ENCODE assay signal across 8 cellular contexts in the genomic region with DNA sequence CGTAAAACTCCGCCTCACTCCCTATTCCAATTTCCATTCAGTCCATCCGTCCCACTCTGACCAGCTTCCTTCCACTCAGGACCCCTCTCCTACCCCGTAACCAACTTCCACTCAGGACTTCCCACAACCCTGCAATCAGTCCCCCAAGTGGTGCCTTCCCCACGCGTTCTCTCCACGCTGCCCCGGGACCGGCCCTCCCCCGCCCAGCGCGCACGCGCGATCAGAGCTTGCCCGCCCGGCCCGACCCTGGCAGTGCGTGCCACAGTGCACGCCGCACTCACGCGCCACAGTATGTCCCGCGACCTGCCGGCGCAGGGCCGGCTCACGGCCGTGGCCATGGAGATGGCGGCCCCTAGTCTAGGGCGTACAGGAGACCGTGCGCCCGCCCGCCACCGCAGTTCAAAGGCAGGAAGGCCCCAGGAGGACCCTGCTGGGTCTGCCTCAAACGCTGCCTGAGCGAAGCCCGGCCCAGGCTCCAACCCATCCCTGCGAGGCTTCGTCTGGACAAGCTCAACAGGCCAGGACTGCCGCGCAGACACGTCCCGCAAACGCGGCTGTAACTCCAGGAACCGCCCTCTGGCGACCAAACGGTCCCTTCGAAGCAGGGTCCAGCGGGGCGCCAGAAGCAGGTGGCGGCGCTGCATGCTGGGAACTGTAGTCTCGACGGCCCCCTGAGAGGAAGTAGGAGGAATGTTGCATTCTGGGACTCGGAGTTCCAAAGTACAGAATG. TPM values are rescaled to one million over a fixed set of nuclear protein-coding genes. Genes with fewer than 3 reads are reported as not detected.
DNase-seq lines count a peak whose midpoint lies in the region; ATAC-seq and TF ChIP-seq lines count a peak whose summit lies in the region.

A gene with protein sequence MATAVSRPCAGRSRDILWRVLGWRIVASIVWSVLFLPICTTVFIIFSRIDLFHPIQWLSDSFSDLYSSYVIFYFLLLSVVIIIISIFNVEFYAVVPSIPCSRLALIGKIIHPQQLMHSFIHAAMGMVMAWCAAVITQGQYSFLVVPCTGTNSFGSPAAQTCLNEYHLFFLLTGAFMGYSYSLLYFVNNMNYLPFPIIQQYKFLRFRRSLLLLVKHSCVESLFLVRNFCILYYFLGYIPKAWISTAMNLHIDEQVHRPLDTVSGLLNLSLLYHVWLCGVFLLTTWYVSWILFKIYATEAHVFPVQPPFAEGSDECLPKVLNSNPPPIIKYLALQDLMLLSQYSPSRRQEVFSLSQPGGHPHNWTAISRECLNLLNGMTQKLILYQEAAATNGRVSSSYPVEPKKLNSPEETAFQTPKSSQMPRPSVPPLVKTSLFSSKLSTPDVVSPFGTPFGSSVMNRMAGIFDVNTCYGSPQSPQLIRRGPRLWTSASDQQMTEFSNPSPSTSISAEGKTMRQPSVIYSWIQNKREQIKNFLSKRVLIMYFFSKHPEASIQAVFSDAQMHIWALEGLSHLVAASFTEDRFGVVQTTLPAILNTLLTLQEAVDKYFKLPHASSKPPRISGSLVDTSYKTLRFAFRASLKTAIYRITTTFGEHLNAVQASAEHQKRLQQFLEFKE (minus strand): TSS at position 373 of the 730 bp plus-strand sequence. CDS start 35 bp downstream, at position 338.

- peaks cover 19% of the 10 kb centered on the region for H3K4me1 Mint-ChIP-seq in activated T-helper 17 cell treated with anti-CD3 and anti-CD28 coated beads, Interleukin-2, amount 50 U/mL, for 72 hours
- peaks cover 10 to 41% (median 30%) of the 10 kb centered on the region in 7 donors for H3K4me1 Mint-ChIP-seq in naive thymus-derived CD4-positive, alpha-beta T cell
- H3K4me1 Mint-ChIP-seq in stimulated activated naive B cell treated with anti-CD40 and anti-IgM and Interleukin-4, amounts not matched to agents 10 μg/mL and 1 μg/mL and 100 μg/mL, for 72 hours = peaks cover 14 to 30% of the 10 kb centered on the region in 2 donors

- POLR2A ChIA-PET in RWPE1 (lab: Yijun Ruan, JAX; ENCODE audit: low non-redundant PET) = interaction anchor here (1.2 kb wide), 1 partner anchor 107 kb away, joined by 4 read pairs; a partner anchor contains a TSS
- POLR2A ChIA-PET in naive thymus-derived CD4-positive, alpha-beta T cell (lab: Charles Lee) = interaction anchor here (1.1 to 1.3 kb wide), 3 partner anchors 213 to 217 kb away, joined by 3 to 4 read pairs (median 4); a partner anchor contains a TSS

- H3K27me3 ChIP-seq in naive thymus-derived CD4-positive, alpha-beta T cell (ENCODE audit: control insufficient read depth in 2 of 2, insufficient read depth in 2 of 2, low read length in 2 of 2) = no peaks in the 10 kb centered on the region

- no peaks in the 10 kb centered on the region for H3K9me3 ChIP-seq in naive thymus-derived CD4-positive, alpha-beta T cell (ENCODE audit: control insufficient read depth in 2 of 3, low read length in 3 of 3)

- CTCF ChIA-PET in RWPE1 (lab: Yijun Ruan, JAX) = no interaction called here
- CTCF ChIA-PET in naive thymus-derived CD4-positive, alpha-beta T cell (lab: Charles Lee) = interaction anchor here (0.7 to 1.6 kb wide), 2 partner anchors 121 to 1328 kb away, joined by 3 to 4 read pairs; no protein-coding TSS in a partner anchor

- intact Hi-C loops in naive thymus-derived CD4-positive, alpha-beta T cell (cut with micrococcal nuclease) = loop anchor here (1.0 to 10.0 kb wide), 22 partner anchors 51 to 1959 kb away; a partner anchor contains a TSS

- H3K9me3 Mint-ChIP-seq in activated T-helper 17 cell treated with anti-CD3 and anti-CD28 coated beads, Interleukin-2, amount 50 U/mL, for 72 hours = no peaks in the 10 kb centered on the region
- peaks cover 0 to 15% (median 4%) of the 10 kb centered on the region in 11 donors for H3K9me3 Mint-ChIP-seq in naive thymus-derived CD4-positive, alpha-beta T cell
- H3K9me3 Mint-ChIP-seq in stimulated activated naive B cell treated with anti-CD40 and anti-IgM and Interleukin-4, amounts not matched to agents 10 μg/mL and 1 μg/mL and 100 μg/mL, for 72 hours = no peaks in the 10 kb centered on the region

- no peaks in the 10 kb centered on the region for H3K4me1 ChIP-seq in naive thymus-derived CD4-positive, alpha-beta T cell (ENCODE audit: control insufficient read depth in 2 of 2, insufficient read depth in 2 of 2, low read length in 2 of 2)

- DNase-seq in Daoy (ENCODE audit: low read depth) (peak; percentile 97), GOT3 (lab: John Stamatoyannopoulos, UW) (peak; percentile 93), LNCaP clone FGC (ENCODE audit: low read depth) (peak; percentile 93), RWPE1 (ENCODE audit: low spot score) (peak; percentile 93), fibroblast of gingiva (ENCODE audit: low read depth) (peak; percentile 92)
- DNase-seq in naive thymus-derived CD4-positive, alpha-beta T cell = peak; percentile 84 to 95 (median 92)
- DNase-seq in stimulated activated naive B cell treated with anti-CD40 and anti-IgM and Interleukin-4, amounts not matched to agents 10 μg/mL and 1 μg/mL and 100 μg/mL, for 72 hours = peak; percentile 90

- H3K4me3 ChIP-seq in LNCaP clone FGC (ENCODE audit: low read depth, low read length) = peak within 1 kb of the TSS; percentile 95
- peak within 1 kb of the TSS; percentile 92 for H3K4me3 ChIP-seq in naive thymus-derived CD4-positive, alpha-beta T cell (ENCODE audit: low read length)

- peak within 1 kb of the TSS; percentile 99 for H3K4me3 Mint-ChIP-seq in activated T-helper 17 cell treated with anti-CD3 and anti-CD28 coated beads, Interleukin-2, amount 50 U/mL, for 72 hours
- peak within 1 kb of the TSS; percentile 96 to 100 (median 99) for H3K4me3 Mint-ChIP-seq in naive thymus-derived CD4-positive, alpha-beta T cell
- H3K4me3 Mint-ChIP-seq in stimulated activated naive B cell treated with anti-CD40 and anti-IgM and Interleukin-4, amounts not matched to agents 10 μg/mL and 1 μg/mL and 100 μg/mL, for 72 hours = peak within 1 kb of the TSS; percentile 91 to 97

- peak; percentile 89 for ATAC-seq in activated T-helper 17 cell treated with anti-CD3 and anti-CD28 coated beads, Interleukin-2, amount 50 U/mL, for 72 hours (replicated peaks)
- peak; percentile 95 for ATAC-seq in naive thymus-derived CD4-positive, alpha-beta T cell
- ATAC-seq in stimulated activated naive B cell treated with anti-CD40 and anti-IgM and Interleukin-4, amounts not matched to agents 10 μg/mL and 1 μg/mL and 100 μg/mL, for 72 hours (replicated peaks) = peak; percentile 93 to 95

- peaks cover 0 to 9% (median 0%) of the 10 kb centered on the region in 3 experiments for H3K36me3 ChIP-seq in naive thymus-derived CD4-positive, alpha-beta T cell (ENCODE audit: control insufficient read depth in 2 of 3, insufficient read depth in 3 of 3, low read length in 3 of 3)

- H3K36me3 Mint-ChIP-seq in activated T-helper 17 cell treated with anti-CD3 and anti-CD28 coated beads, Interleukin-2, amount 50 U/mL, for 72 hours (ENCODE audit: low read depth) = peaks cover 30% of the 10 kb centered on the region
- H3K36me3 Mint-ChIP-seq in naive thymus-derived CD4-positive, alpha-beta T cell = peaks cover 0 to 7% (median 4%) of the 10 kb centered on the region in 5 donors
- peaks cover 0 to 13% of the 10 kb centered on the region in 2 donors for H3K36me3 Mint-ChIP-seq in stimulated activated naive B cell treated with anti-CD40 and anti-IgM and Interleukin-4, amounts not matched to agents 10 μg/mL and 1 μg/mL and 100 μg/mL, for 72 hours

- H3K27ac Mint-ChIP-seq in activated T-helper 17 cell treated with anti-CD3 and anti-CD28 coated beads, Interleukin-2, amount 50 U/mL, for 72 hours = peak within 1 kb of the TSS; percentile 96
- H3K27ac Mint-ChIP-seq in naive thymus-derived CD4-positive, alpha-beta T cell = peak within 1 kb of the TSS; percentile 96 to 99 (median 98)
- peak within 1 kb of the TSS; percentile 100 for H3K27ac Mint-ChIP-seq in stimulated activated naive B cell treated with anti-CD40 and anti-IgM and Interleukin-4, amounts not matched to agents 10 μg/mL and 1 μg/mL and 100 μg/mL, for 72 hours

- peak within 1 kb of the TSS; percentile 99 for H3K27ac ChIP-seq in RWPE1
- H3K27ac ChIP-seq in naive thymus-derived CD4-positive, alpha-beta T cell (ENCODE audit: low read depth, low read length) = peak within 1 kb of the TSS; percentile 95

- H3K27me3 Mint-ChIP-seq in activated T-helper 17 cell treated with anti-CD3 and anti-CD28 coated beads, Interleukin-2, amount 50 U/mL, for 72 hours = no peaks in the 10 kb centered on the region
- no peaks in the 10 kb centered on the region for H3K27me3 Mint-ChIP-seq in naive thymus-derived CD4-positive, alpha-beta T cell
- peaks cover 0 to 4% of the 10 kb centered on the region in 2 donors for H3K27me3 Mint-ChIP-seq in stimulated activated naive B cell treated with anti-CD40 and anti-IgM and Interleukin-4, amounts not matched to agents 10 μg/mL and 1 μg/mL and 100 μg/mL, for 72 hours

- TF ChIP-seq CTCF in LNCaP clone FGC (IDR thresholded peaks at IDR 0.05; ENCODE audit: control insufficient read depth, extremely low read depth, insufficient read depth) (0 out of 2 replicates have a peak, but pooled peaks have one; percentile 7), RWPE1 (conservative IDR thresholded peaks at IDR 0.05; ENCODE audit: low read depth) (no peak)

RNA-seq across cellular contexts. Expression of the gene that starts here (rescaled TPM):
- total RNA-seq in Daoy (2014; rRNA removed; shearing (Covaris generic)) = 78.3 and 89.1 TPM in 2 replicates
- 10 to 100 TPM; 23.3 to 44.5 TPM for total RNA-seq in activated T-helper 17 cell treated with anti-CD3 and anti-CD28 coated beads, Interleukin-2, amount 50 U/mL, for 72 hours
- 10 to 100 TPM in 3 of 5 experiments, 1 to 10 TPM in 2; 6.9 to 20.2 (median 13.2) TPM for total RNA-seq in naive thymus-derived CD4-positive, alpha-beta T cell
- polyA plus RNA-seq in naive thymus-derived CD4-positive, alpha-beta T cell = 10 to 100 TPM in 1 of 2 donors, 1 to 10 TPM in 1; 9.7 to 10.8 TPM

Comparison
In these comparisons a context has a peak if more than half of its experiments do, and no peak if none do; other contexts are left out.
1. Peak in every context shown above with its lines: DNase-seq, ATAC-seq, H3K4me3 ChIP-seq and H3K27ac ChIP-seq.